In genomic region chr10:3780056-3780765, GRCh38 we compare ENCODE assay signal across 8 cellular contexts. TPM values are rescaled to one million over a fixed set of nuclear protein-coding genes. Genes with fewer than 3 reads are reported as not detected.
DNase-seq lines count a peak whose midpoint lies in the region; ATAC-seq and TF ChIP-seq lines count a peak whose summit lies in the region.

No MANE protein-coding gene starts in this region.

- TF ChIP-seq CTCF in KMS-11 (conservative IDR thresholded peaks at IDR 0.05; ENCODE audit: low read depth, low read length) = no peak

- H2AFZ ChIP-seq in ACC112 (ENCODE audit: low read length, unreplicated experiment) (no peak overlapping the region), KMS-11 (ENCODE audit: low read depth) (no peak overlapping the region), Karpas-422 (ENCODE audit: low read length) (no peak overlapping the region)

- DNase-seq in cerebellar cortex (ENCODE audit: low spot score) (peak; percentile 24), Karpas-422 (no peak), medulla oblongata (ENCODE audit: extremely low spot score) (no peak), SIG-M5 treated with dmso at 0.1 percent for 504 hours (lab: John Stamatoyannopoulos, UW; ENCODE audit: unreplicated experiment) (no peak)

- H3K36me3 ChIP-seq in ACC112 (ENCODE audit: insufficient read depth, low read length) (peaks cover 65% of the 10 kb centered on the region), KMS-11 (ENCODE audit: insufficient read depth) (peaks cover 36% of the 10 kb centered on the region), mucosa of rectum (ENCODE audit: control insufficient read depth in 2 of 2, insufficient read depth in 2 of 2, low read length in 2 of 2) (peaks cover 63 to 66% of the 10 kb centered on the region in 2 donors), Karpas-422 (ENCODE audit: insufficient read depth, low read length) (peaks cover 18% of the 10 kb centered on the region)

- H3K27ac ChIP-seq in ACC112 (ENCODE audit: low read depth, low read length) (peak overlapping the region; percentile 97), KMS-11 (no peak overlapping the region), mucosa of rectum (ENCODE audit: low read depth in 2 of 2, low read length in 2 of 2) (peak overlapping the region; percentile 99 to 100), Karpas-422 (ENCODE audit: low read length) (no peak overlapping the region)

- no peaks in the 10 kb centered on the region for H3K9me3 ChIP-seq in mucosa of rectum (ENCODE audit: control insufficient read depth in 2 of 2, low read length in 2 of 2)
- H3K9me3 ChIP-seq in Karpas-422 (ENCODE audit: low read length) = no peaks in the 10 kb centered on the region

- no peak for ATAC-seq in HG02840 (IDR thresholded peaks at IDR 0.05; ENCODE audit: low FRiP score, unreplicated experiment)

- H4K20me1 ChIP-seq in KMS-11 (ENCODE audit: insufficient read depth) (peaks cover 10% of the 10 kb centered on the region; the same call in 1 of the 2 replicates), Karpas-422 (ENCODE audit: insufficient read depth, low read depth, low read length) (0 out of 2 replicates have a peak, but pooled peaks cover 5% of the 10 kb centered on the region)

- H3K79me2 ChIP-seq in ACC112 (ENCODE audit: control insufficient read depth, insufficient read depth, low read length, unreplicated experiment) = peaks cover 73% of the 10 kb centered on the region
- peaks cover 73% of the 10 kb centered on the region for H3K79me2 ChIP-seq in KMS-11 (ENCODE audit: insufficient read depth, low read depth)
- peaks cover 25% of the 10 kb centered on the region; the same call in 1 of the 2 replicates for H3K79me2 ChIP-seq in Karpas-422 (ENCODE audit: low read length)

- H3K4me3 ChIP-seq in ACC112 (ENCODE audit: low read depth, low read length) = peak overlapping the region; percentile 86
- H3K4me3 ChIP-seq in KMS-11 (IDR thresholded peaks at IDR 0.05; ENCODE audit: insufficient read depth, low read depth, low read length) = no peak overlapping the region
- peak overlapping the region; percentile 77 to 99 for H3K4me3 ChIP-seq in mucosa of rectum (ENCODE audit: low read length in 2 of 2)
- no peak overlapping the region for H3K4me3 ChIP-seq in Karpas-422 (ENCODE audit: low read length)

- H3K27me3 ChIP-seq in ACC112 (ENCODE audit: insufficient read depth, low read length) (no peaks in the 10 kb centered on the region), KMS-11 (ENCODE audit: insufficient read depth, low read depth) (no peaks in the 10 kb centered on the region), mucosa of rectum (ENCODE audit: control insufficient read depth in 2 of 2, insufficient read depth in 2 of 2, low read length in 2 of 2) (no peaks in the 10 kb centered on the region), Karpas-422 (ENCODE audit: low read length) (no peaks in the 10 kb centered on the region)

- H3K4me2 ChIP-seq in KMS-11 (0 out of 2 replicates have a peak overlapping the region, but pooled peaks have one; percentile 72), Karpas-422 (ENCODE audit: low read depth, low read length, poor library complexity, severe bottlenecking) (no peak overlapping the region)

- H3K4me1 ChIP-seq in ACC112 (ENCODE audit: control insufficient read depth, insufficient read depth, low read length, unreplicated experiment) (peaks cover 55% of the 10 kb centered on the region), KMS-11 (ENCODE audit: low read depth, poor library complexity, severe bottlenecking) (peaks cover 48% of the 10 kb centered on the region), mucosa of rectum (ENCODE audit: control insufficient read depth in 2 of 2, insufficient read depth in 2 of 2, low read length in 2 of 2) (peaks cover 51 to 68% of the 10 kb centered on the region in 2 donors), Karpas-422 (ENCODE audit: low read length) (peaks cover 18% of the 10 kb centered on the region)

- H3K9ac ChIP-seq in KMS-11 (no peak overlapping the region), mucosa of rectum (ENCODE audit: low read depth in 1 of 2, low read length in 2 of 2) (peak overlapping the region; percentile 93 to 100), Karpas-422 (ENCODE audit: low read length) (no peak overlapping the region)

- no peaks in the 10 kb centered on the region for H3K9me2 ChIP-seq in Karpas-422 (replicated peaks; ENCODE audit: insufficient read depth, low read length)

RNA-seq across cellular contexts. Expression of gene KLF6, which starts 4.8 kb away (rescaled TPM):
- 3.9 and 5.9 TPM in 2 replicates for total RNA-seq in Karpas-422 (2014; rRNA removed; shearing (Covaris generic); ENCODE audit: low replicate concordance)

Comparison
In these comparisons a context has a peak if more than half of its experiments do, and no peak if none do; other contexts are left out.
1. H3K27ac ChIP-seq: peak in ACC112 (single experiment) and mucosa of rectum (2 of 2); none in KMS-11 (single experiment) and Karpas-422 (single experiment).
2. H3K4me3 ChIP-seq: peak in ACC112 (single experiment) and mucosa of rectum (2 of 2); none in KMS-11 (single experiment) and Karpas-422 (single experiment).
3. H3K9ac ChIP-seq: peak in mucosa of rectum (2 of 2); none in KMS-11 (single experiment) and Karpas-422 (single experiment).